ENCODE assay signal across 7 cellular contexts in genomic region chr2:231462729-231463465, GRCh38. TPM values are rescaled to one million over a fixed set of nuclear protein-coding genes. Genes with fewer than 3 reads are reported as not detected.
DNase-seq lines count a peak whose midpoint lies in the region; ATAC-seq and TF ChIP-seq lines count a peak whose summit lies in the region.

No MANE protein-coding gene starts in this region.

- ATAC-seq in WTC11, result no peak
- ATAC-seq in right cardiac atrium, result no peak
- ATAC-seq in GM21515 (IDR thresholded peaks at IDR 0.05; ENCODE audit: unreplicated experiment), result no peak

- no peak overlapping the region for H4K91ac ChIP-seq in H9 (ENCODE audit: insufficient read length, low read depth, low read length)

- no peak overlapping the region for H4K5ac ChIP-seq in H9 (ENCODE audit: insufficient read length, low read depth, low read length)

- no peak overlapping the region for H3K14ac ChIP-seq in H9 (ENCODE audit: insufficient read depth, low read length)

- no peak for TF ChIP-seq CTCF in H9 (conservative IDR thresholded peaks at IDR 0.05)
- no peak for TF ChIP-seq CTCF in WTC11 (IDR thresholded peaks at IDR 0.05)

- no peak overlapping the region for H2AK5ac ChIP-seq in H9 (ENCODE audit: insufficient read length, low read length)

- CTCF ChIA-PET in WTC11 (lab: Charles Lee), result interaction anchor here (1.0 to 1.4 kb wide), 3 partner anchors 11 to 406 kb away, joined by 3 read pairs; partner anchors contain the start of gene PSMD1

- H3K27ac Mint-ChIP-seq in H9, result peak overlapping the region; percentile 83 to 100 (median 86)
- peak overlapping the region; percentile 99 for H3K27ac Mint-ChIP-seq in WTC11

- H3T11ph ChIP-seq in H9 (ENCODE audit: low read length), result no peak overlapping the region

- no peaks in the 10 kb centered on the region for H3K4me1 ChIP-seq in H9 (ENCODE audit: insufficient read depth, low read length)
- H3K4me1 ChIP-seq in right cardiac atrium (ENCODE audit: control insufficient read depth, insufficient read depth, low read length), result peaks cover 2% of the 10 kb centered on the region

- no peak overlapping the region for H3K18ac ChIP-seq in H9 (ENCODE audit: insufficient read length, low read depth, low read length)

- H3K9ac ChIP-seq in H9 (ENCODE audit: extremely low read depth, insufficient read length, low read length), result peak overlapping the region; percentile 96

- POLR2A ChIA-PET in WTC11 (lab: Charles Lee), result interaction anchor here (0.6 to 3.2 kb wide), 5 partner anchors 9 to 673 kb away, joined by 3 to 57 read pairs (median 5); no protein-coding TSS in a partner anchor

- H4K8ac ChIP-seq in H9 (replicated peaks; ENCODE audit: insufficient read length, low read depth, low read length), result no peak overlapping the region

- no peak overlapping the region for H2BK5ac ChIP-seq in H9 (ENCODE audit: insufficient read length, low read length)

- H3K4me3 ChIP-seq in right cardiac atrium (ENCODE audit: low read length) (peak overlapping the region; percentile 34), skin epidermis (peak overlapping the region; percentile 78 to 97 (median 86))

- H3K56ac ChIP-seq in H9 (ENCODE audit: insufficient read length, low read depth, low read length), result no peak overlapping the region

- intact Hi-C loops in right cardiac atrium (cut with DNase I), result no loop called here

- H3K4ac ChIP-seq in H9 (ENCODE audit: low read depth, low read length), result no peak overlapping the region

- no peak overlapping the region for H2BK12ac ChIP-seq in H9 (ENCODE audit: insufficient read length, low read depth, low read length)

- H3K23me2 ChIP-seq in H9 (ENCODE audit: insufficient read length, low read depth, low read length, poor library complexity, severe bottlenecking), result peaks cover 10% of the 10 kb centered on the region

- H2BK120ac ChIP-seq in H9 (ENCODE audit: low read depth, low read length, poor library complexity, severe bottlenecking), result no peak overlapping the region

- peaks cover 1% of the 10 kb centered on the region; the same call in 1 of the 2 replicates for H3K27me3 Mint-ChIP-seq in H9 (ENCODE audit: low read depth)
- 0 out of 2 replicates have a peak, but pooled peaks cover 3% of the 10 kb centered on the region for H3K27me3 Mint-ChIP-seq in WTC11 (ENCODE audit: low read depth)

- H3K4me3 Mint-ChIP-seq in H9 (peak overlapping the region; percentile 86 to 92), WTC11 (peak overlapping the region; percentile 98)

- peak overlapping the region; percentile 94 for H3K4me2 ChIP-seq in H9 (ENCODE audit: insufficient read depth, insufficient read length, low read length)

- H3K23ac ChIP-seq in H9 (ENCODE audit: insufficient read length, low read depth, low read length), result no peak overlapping the region

- H3K9me3 Mint-ChIP-seq in H9, result peaks cover 0 to 2% of the 10 kb centered on the region in 2 experiments; a peak in 3 of 5 replicates
- H3K9me3 Mint-ChIP-seq in WTC11, result no peaks in the 10 kb centered on the region

- H3K27ac ChIP-seq in H9 (ENCODE audit: insufficient read length, low read depth, low read length), result no peak overlapping the region
- H3K27ac ChIP-seq in right cardiac atrium (ENCODE audit: low read length), result no peak overlapping the region
- H3K27ac ChIP-seq in skin epidermis, result peak overlapping the region in 17 of 21 experiments; percentile 93 to 100 (median 98)

- H4K20me1 ChIP-seq in H9 (ENCODE audit: control insufficient read depth, insufficient read depth, insufficient read length), result no peaks in the 10 kb centered on the region

- no CpG with 5 or more reads among the region's 4 CpGs for WGBS in H9 (ENCODE audit: extremely low coverage, insufficient read length, low lambda C conversion rate)
- 12% methylated on average over 4 of the region's 4 CpGs for WGBS in right cardiac atrium

- DNase-seq in H9 (no peak), WTC11 (ENCODE audit: low spot score) (no peak), right cardiac atrium (no peak), NCI-H748 treated with DMSO at 0.1 percent for 48 hours (lab: John Stamatoyannopoulos, UW) (no peak), NCI-H2081 (lab: John Stamatoyannopoulos, UW) (no peak)

- H2BK15ac ChIP-seq in H9 (ENCODE audit: low read depth, low read length), result no peak overlapping the region

- H3K27me3 ChIP-seq in H9 (ENCODE audit: insufficient read depth, low read length) (no peaks in the 10 kb centered on the region), right cardiac atrium (ENCODE audit: control insufficient read depth, insufficient read depth) (no peaks in the 10 kb centered on the region)

- no peak overlapping the region for H2BK20ac ChIP-seq in H9 (ENCODE audit: low read depth, low read length, poor library complexity, severe bottlenecking)

- peaks cover 4% of the 10 kb centered on the region for H3K79me1 ChIP-seq in H9 (ENCODE audit: insufficient read depth, low read depth, low read length, poor library complexity, severe bottlenecking)

- peaks cover 19% of the 10 kb centered on the region for H3K79me2 ChIP-seq in H9 (ENCODE audit: insufficient read depth, low read length)

- H3K36me3 Mint-ChIP-seq in H9 (ENCODE audit: insufficient read depth in 1 of 3, low read depth in 3 of 3) (peaks cover 52 to 63% (median 55%) of the 10 kb centered on the region in 3 experiments), WTC11 (peaks cover 62% of the 10 kb centered on the region)

- no peaks in the 10 kb centered on the region for H3K9me3 ChIP-seq in H9 (ENCODE audit: control insufficient read depth, low read depth, low read length)
- no peaks in the 10 kb centered on the region for H3K9me3 ChIP-seq in right cardiac atrium (ENCODE audit: control insufficient read depth, low read length)

- H3K4me1 Mint-ChIP-seq in H9 (peaks cover 34 to 35% of the 10 kb centered on the region in 2 experiments), WTC11 (peaks cover 47% of the 10 kb centered on the region)

- no peak overlapping the region for H2AFZ ChIP-seq in H9 (ENCODE audit: low read length)

TF ChIP-seq in WTC11, 78 proteins besides CTCF, POLR2A, EP300 and RAD21:
- no peak for TF ChIP-seq SP1 (CRISPR knock-in tag; conservative IDR thresholded peaks at IDR 0.05)
- no peak for TF ChIP-seq MXD4 (CRISPR knock-in tag; IDR thresholded peaks at IDR 0.05; ENCODE audit: borderline replicate concordance)
- TF ChIP-seq JAZF1 (CRISPR knock-in tag; IDR thresholded peaks at IDR 0.05), result no peak
- no peak for TF ChIP-seq CREB1 (CRISPR knock-in tag; IDR thresholded peaks at IDR 0.05)
- no peak for TF ChIP-seq ZNF281 (CRISPR knock-in tag; IDR thresholded peaks at IDR 0.05)
- TF ChIP-seq ZNF263 (CRISPR knock-in tag; IDR thresholded peaks at IDR 0.05; ENCODE audit: low read depth), result no peak

RNA-seq across cellular contexts. Expression of gene NCL, which starts 1.4 kb away (rescaled TPM):
- total RNA-seq in H9 (2021) (1,269 and 1,271 TPM in 2 replicates), WTC11 (2021) (944 to 1,223 TPM (median 1,004 TPM) in 3 replicates), right cardiac atrium (100 to 1,000 TPM; 251 to 327 (median 267) TPM)
- polyA plus RNA-seq in right cardiac atrium, result 122 TPM

Comparison
In these comparisons a context has a peak if more than half of its experiments do, and no peak if none do; other contexts are left out.
1. H3K27ac ChIP-seq: peak in skin epidermis (17 of 21); none in H9 (single experiment) and right cardiac atrium (single experiment).